In the genomic region with DNA sequence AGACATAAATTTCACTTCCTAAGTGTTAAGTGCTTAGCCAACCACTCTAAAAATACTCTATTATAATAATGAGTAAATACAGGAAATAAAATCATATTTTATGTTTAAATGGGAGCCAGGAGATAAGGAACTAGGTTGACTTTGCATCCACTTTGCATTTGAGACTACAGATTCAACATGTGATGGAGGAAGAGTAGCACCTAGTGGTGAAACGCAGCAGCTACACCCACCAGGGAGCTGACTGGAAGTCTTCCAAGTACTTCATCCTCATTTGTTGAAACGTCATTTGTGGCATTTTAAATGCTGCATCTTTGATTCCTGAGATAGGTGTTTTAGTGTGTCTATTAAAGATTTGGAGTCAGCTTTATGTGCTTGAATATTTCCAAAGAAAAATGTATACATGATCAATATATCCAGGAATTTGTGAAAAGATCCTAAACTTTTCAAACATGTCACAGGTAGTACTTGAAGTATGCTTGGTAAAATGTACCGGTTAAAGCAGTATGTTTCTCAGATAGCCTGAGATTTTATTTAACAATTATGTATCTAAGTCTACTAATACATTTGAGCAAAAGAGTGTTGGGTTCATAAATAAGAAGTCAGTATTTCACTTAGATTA, we compare ENCODE assay signal across 8 cellular contexts. TPM values are rescaled to one million over a fixed set of nuclear protein-coding genes. Genes with fewer than 3 reads are reported as not detected.
A peak's percentile ranks its signal among the peaks of the same experiment; 100 is the strongest.
DNase-seq lines count a peak whose midpoint lies in the region; ATAC-seq and TF ChIP-seq lines count a peak whose summit lies in the region.

No MANE protein-coding gene starts in this region.

- TF ChIP-seq CTCF in GM12873 (IDR thresholded peaks at IDR 0.05; ENCODE audit: insufficient read depth, low read depth, low read length, missing control alignments) (peak; percentile 99), HFF-Myc (IDR thresholded peaks at IDR 0.05; ENCODE audit: low read depth, low read length, missing control alignments) (peak; percentile 99)

- DNase-seq in HFF-Myc (ENCODE audit: extremely low read depth, low read depth) = no peak
- DNase-seq in NAMALWA (ENCODE audit: low spot score) = peak; percentile 87
- peak; percentile 50 for DNase-seq in activated naive CD8-positive, alpha-beta T cell treated with anti-CD3 and anti-CD28 coated beads for 36 hours
- peak; percentile 72 for DNase-seq in Right ventricle myocardium inferior (ENCODE audit: missing footprints)
- peak; percentile 71 for DNase-seq in renal cortical epithelial cell (ENCODE audit: low read depth)
- no peak for DNase-seq in GF-D8 (lab: John Stamatoyannopoulos, UW)

- H3K27ac Mint-ChIP-seq in activated naive CD8-positive, alpha-beta T cell treated with anti-CD3 and anti-CD28 coated beads for 36 hours = no peak overlapping the region

- H3K27me3 Mint-ChIP-seq in activated naive CD8-positive, alpha-beta T cell treated with anti-CD3 and anti-CD28 coated beads for 36 hours = no peaks in the 10 kb centered on the region

- H3K4me3 ChIP-seq in HFF-Myc (replicated peaks; ENCODE audit: low read depth, low read length) = no peak overlapping the region

- no peak overlapping the region for H3K4me3 Mint-ChIP-seq in activated naive CD8-positive, alpha-beta T cell treated with anti-CD3 and anti-CD28 coated beads for 36 hours

- peak; percentile 85 for ATAC-seq in SK-N-SH treated with all-trans-retinoic acid at 6 μM for 48 hours
- ATAC-seq in Right ventricle myocardium inferior = peak; percentile 86

- no peaks in the 10 kb centered on the region for H3K36me3 Mint-ChIP-seq in activated naive CD8-positive, alpha-beta T cell treated with anti-CD3 and anti-CD28 coated beads for 36 hours

- intact Hi-C loops in Right ventricle myocardium inferior (cut with DNase I) = loop anchor here (1.0 to 10.0 kb wide), 4 partner anchors 231 to 1206 kb away; no protein-coding TSS in a partner anchor

- H3K4me1 Mint-ChIP-seq in activated naive CD8-positive, alpha-beta T cell treated with anti-CD3 and anti-CD28 coated beads for 36 hours = no peaks in the 10 kb centered on the region

- peaks cover 12% of the 10 kb centered on the region for H3K9me3 Mint-ChIP-seq in activated naive CD8-positive, alpha-beta T cell treated with anti-CD3 and anti-CD28 coated beads for 36 hours

TF ChIP-seq in SK-N-SH treated with all-trans-retinoic acid at 6 μM for 48 hours, 23 proteins besides CTCF, POLR2A, EP300 and RAD21:
- TF ChIP-seq ZNF70 (CRISPR knock-in tag; IDR thresholded peaks at IDR 0.05) (no peak), ZNF8 (CRISPR knock-in tag; IDR thresholded peaks at IDR 0.05) (no peak), ISL1 (CRISPR knock-in tag; IDR thresholded peaks at IDR 0.05) (no peak), PPARA (CRISPR knock-in tag; IDR thresholded peaks at IDR 0.05; ENCODE audit: borderline replicate concordance) (no peak), ZNF565 (CRISPR knock-in tag; conservative IDR thresholded peaks at IDR 0.05; ENCODE audit: low read depth) (no peak), GLIS3 (CRISPR knock-in tag; IDR thresholded peaks at IDR 0.05) (no peak), CSDC2 (CRISPR knock-in tag; IDR thresholded peaks at IDR 0.05) (no peak)

RNA-seq across cellular contexts. Expression of a gene that starts 17.4 kb away (rescaled TPM):
- 10 to 100 TPM; 18.5 to 19.4 TPM for total RNA-seq in activated naive CD8-positive, alpha-beta T cell treated with anti-CD3 and anti-CD28 coated beads for 36 hours
- total RNA-seq in Right ventricle myocardium inferior (42.8 TPM), renal cortical epithelial cell (8.7 and 37.5 TPM in 2 replicates)

RNA-seq across cellular contexts. Expression of a gene that starts 44.7 kb away (rescaled TPM):
- total RNA-seq in activated naive CD8-positive, alpha-beta T cell treated with anti-CD3 and anti-CD28 coated beads for 36 hours = not detected
- not detected for total RNA-seq in Right ventricle myocardium inferior
- not detected in 2 replicates for total RNA-seq in renal cortical epithelial cell

Comparison
In these comparisons a context has a peak if more than half of its experiments do, and no peak if none do; other contexts are left out.
1. DNase-seq: peak in NAMALWA (single experiment), activated naive CD8-positive, alpha-beta T cell treated with anti-CD3 and anti-CD28 coated beads for 36 hours (single experiment), Right ventricle myocardium inferior (single experiment) and renal cortical epithelial cell (single experiment); none in HFF-Myc (single experiment) and GF-D8 (single experiment).